Comparison of ENCODE assay signal across 8 cellular contexts in genomic region chr13:109869312-109870237, GRCh38.
A peak's percentile ranks its signal among the peaks of the same experiment; 100 is the strongest.
DNase-seq lines count a peak whose midpoint lies in the region; ATAC-seq and TF ChIP-seq lines count a peak whose summit lies in the region.

No MANE protein-coding gene starts in this region.

- no peaks in the 10 kb centered on the region for H3K27me3 ChIP-seq in thoracic aorta (replicated peaks; ENCODE audit: insufficient read depth)

- H3K4me3 ChIP-seq in AG09309 (ENCODE audit: control insufficient read depth, low read depth, low read length) (peak overlapping the region; percentile 33), mucosa of descending colon (no peak overlapping the region), thoracic aorta (peak overlapping the region; percentile 71)

- peaks cover 10% of the 10 kb centered on the region for H3K4me1 ChIP-seq in mucosa of descending colon (ENCODE audit: low read depth)
- peaks cover 12 to 35% of the 10 kb centered on the region in 2 donors for H3K4me1 ChIP-seq in thoracic aorta (ENCODE audit: control insufficient read depth in 1 of 2, low read depth in 2 of 2)

- no peaks in the 10 kb centered on the region for H3K36me3 ChIP-seq in mucosa of descending colon (ENCODE audit: low read depth)
- no peaks in the 10 kb centered on the region for H3K36me3 ChIP-seq in thoracic aorta

- DNase-seq in AG09309 (ENCODE audit: low read depth) (peak; percentile 5), HFFc6 (peak; percentile 16), RPMI8226 (peak; percentile 79), mucosa of descending colon (peak; percentile 32 to 82 (median 75)), thoracic aorta (ENCODE audit: low spot score) (peak; percentile 16)

- intact Hi-C loops in dendritic cell treated with granulocyte-macrophage colony-stimulating factor and Interleukin-4, amounts not matched to agents 40 ng/mL and 50 ng/mL, for 4 days (cut with micrococcal nuclease): no loop called here
- intact Hi-C loops in mucosa of descending colon (cut with DNase I, micrococcal nuclease): no loop called here

- ATAC-seq in mucosa of descending colon (peak; percentile 91), thoracic aorta (ENCODE audit: insufficient number of reproducible peaks, low FRiP score, low read depth) (peak; percentile 68), HG02763 (IDR thresholded peaks at IDR 0.05; ENCODE audit: unreplicated experiment) (no peak), HG03378 (IDR thresholded peaks at IDR 0.05; ENCODE audit: unreplicated experiment) (no peak)

- H3K36me3 Mint-ChIP-seq in HFFc6 (ENCODE audit: low read depth): no peaks in the 10 kb centered on the region
- H3K36me3 Mint-ChIP-seq in dendritic cell treated with granulocyte-macrophage colony-stimulating factor and Interleukin-4, amounts not matched to agents 40 ng/mL and 50 ng/mL, for 4 days (ENCODE audit: low read depth): no peaks in the 10 kb centered on the region

- H3K9me3 ChIP-seq in mucosa of descending colon (no peaks in the 10 kb centered on the region), thoracic aorta (no peaks in the 10 kb centered on the region)

- peaks cover 1% of the 10 kb centered on the region; the same call in 1 of the 2 replicates for H3K27me3 Mint-ChIP-seq in HFFc6 (ENCODE audit: insufficient read depth)
- H3K27me3 Mint-ChIP-seq in dendritic cell treated with granulocyte-macrophage colony-stimulating factor and Interleukin-4, amounts not matched to agents 40 ng/mL and 50 ng/mL, for 4 days: peaks cover 38% of the 10 kb centered on the region

- H3K4me1 Mint-ChIP-seq in HFFc6 (ENCODE audit: low read depth): peaks cover 42% of the 10 kb centered on the region
- peaks cover 6% of the 10 kb centered on the region for H3K4me1 Mint-ChIP-seq in dendritic cell treated with granulocyte-macrophage colony-stimulating factor and Interleukin-4, amounts not matched to agents 40 ng/mL and 50 ng/mL, for 4 days (ENCODE audit: low read depth)

- H3K9me3 Mint-ChIP-seq in HFFc6: no peaks in the 10 kb centered on the region
- no peaks in the 10 kb centered on the region for H3K9me3 Mint-ChIP-seq in dendritic cell treated with granulocyte-macrophage colony-stimulating factor and Interleukin-4, amounts not matched to agents 40 ng/mL and 50 ng/mL, for 4 days

- peak; percentile 24 for TF ChIP-seq CTCF in AG09309 (IDR thresholded peaks at IDR 0.05; ENCODE audit: control insufficient read depth, insufficient read depth, low read depth, low read length, missing control alignments)
- TF ChIP-seq CTCF in HFFc6 (IDR thresholded peaks at IDR 0.05): no peak; the same call in 1 of the 2 replicates
- no peak for TF ChIP-seq CTCF in mucosa of descending colon (IDR thresholded peaks at IDR 0.05)
- TF ChIP-seq CTCF in thoracic aorta (IDR thresholded peaks at IDR 0.05): peak; percentile 38

- peak overlapping the region; percentile 42; the same call in 1 of the 2 replicates for H3K27ac Mint-ChIP-seq in HFFc6
- H3K27ac Mint-ChIP-seq in dendritic cell treated with granulocyte-macrophage colony-stimulating factor and Interleukin-4, amounts not matched to agents 40 ng/mL and 50 ng/mL, for 4 days: no peak overlapping the region

- peak overlapping the region; percentile 75 for H3K4me3 Mint-ChIP-seq in HFFc6
- peak overlapping the region; percentile 41 for H3K4me3 Mint-ChIP-seq in dendritic cell treated with granulocyte-macrophage colony-stimulating factor and Interleukin-4, amounts not matched to agents 40 ng/mL and 50 ng/mL, for 4 days

- H3K27ac ChIP-seq in thoracic aorta: peak overlapping the region; percentile 52 to 86

Comparison
In these comparisons a context has a peak if more than half of its experiments do, and no peak if none do; other contexts are left out.
1. DNase-seq: peak in every context shown above with its lines; median percentile 79 in RPMI8226; 75 in mucosa of descending colon; 16 in HFFc6; 16 in thoracic aorta; 5 in AG09309.
2. CTCF ChIP-seq: peak in AG09309 (single experiment) and thoracic aorta (single experiment); none in HFFc6 (single experiment) and mucosa of descending colon (single experiment).
3. ATAC-seq: peak in mucosa of descending colon (single experiment) and thoracic aorta (single experiment); none in HG02763 (single experiment) and HG03378 (single experiment).